In genomic region chr11:96014234-96014633, GRCh38 we compare ENCODE assay signal across 9 cellular contexts.
DNase-seq lines count a peak whose midpoint lies in the region; ATAC-seq, FAIRE-seq and TF ChIP-seq lines count a peak whose summit lies in the region.
"Had no signal": no experiment of that assay in that cellular context is flagged by ENCODE, and none has a peak within 500 bp of the region (broad histone marks: within the 10 kb centered on the region; RNA-seq: fewer than 3 reads in every experiment).

No MANE protein-coding gene starts in this region.

- ATAC-seq in HG02610 (IDR thresholded peaks at IDR 0.05; ENCODE audit: unreplicated experiment) = peak; percentile 57
- ATAC-seq in HG03025 (IDR thresholded peaks at IDR 0.05; ENCODE audit: low FRiP score, unreplicated experiment) = no peak

- no peaks in the 10 kb centered on the region for H3K27me3 Mint-ChIP-seq in Calu3 (ENCODE audit: unreplicated experiment)
- H3K27me3 Mint-ChIP-seq in T-helper 1 cell treated with Interleukin-12 subunit alpha and Interleukin-12 subunit beta and Interleukin-4 antibody, amounts not matched to agents 30 μg/mL and 1 μg/mL, for 36 hours (ENCODE audit: low read depth) = no peaks in the 10 kb centered on the region

- H3K9me3 ChIP-seq in endothelial cell of umbilical vein (replicated peaks; ENCODE audit: control insufficient read depth, insufficient read depth, low read length) (no peaks in the 10 kb centered on the region), left ventricle myocardium inferior (replicated peaks) (no peaks in the 10 kb centered on the region), adrenal gland (replicated peaks in 1 of 3) (no peaks in the 10 kb centered on the region)

- no peak for FAIRE-seq in endothelial cell of umbilical vein (lab: Jason Lieb, UNC)

- peak overlapping the region; percentile 75 for H3K27ac Mint-ChIP-seq in Calu3 (ENCODE audit: unreplicated experiment)
- H3K27ac Mint-ChIP-seq in T-helper 1 cell treated with Interleukin-12 subunit alpha and Interleukin-12 subunit beta and Interleukin-4 antibody, amounts not matched to agents 30 μg/mL and 1 μg/mL, for 36 hours = peak overlapping the region; percentile 67

- TF ChIP-seq CTCF in Calu3 (IDR thresholded peaks at IDR 0.05; ENCODE audit: unreplicated experiment) (no peak), endothelial cell of umbilical vein (IDR thresholded peaks at IDR 0.05; ENCODE audit: extremely low read depth in 1 of 2, insufficient read depth in 1 of 2, low read depth in 1 of 2, low read length in 2 of 2) (no peak), left ventricle myocardium inferior (IDR thresholded peaks at IDR 0.05; ENCODE audit: borderline replicate concordance) (no peak), adrenal gland (IDR thresholded peaks at IDR 0.05) (no peak)

- H3K36me3 ChIP-seq in endothelial cell of umbilical vein (ENCODE audit: control insufficient read depth in 2 of 2, extremely low read depth in 1 of 2, insufficient read depth in 2 of 2, low read length in 2 of 2) (no peaks in the 10 kb centered on the region), left ventricle myocardium inferior (no peaks in the 10 kb centered on the region), adrenal gland (replicated peaks in 1 of 2) (no peaks in the 10 kb centered on the region)

- DNase-seq in Calu3 = peak; percentile 20
- no peak for DNase-seq in endothelial cell of umbilical vein (ENCODE audit: low read depth, low spot score)
- DNase-seq in left ventricle myocardium inferior = no peak
- DNase-seq in NCI-H526 (lab: John Stamatoyannopoulos, UW) = no peak
- no peak for DNase-seq in adrenal gland

- no TSS peak for BruUV-seq in Calu3 (replicated peaks; lab: Mats Ljungman, UMichigan)
- BruUV-seq in endothelial cell of umbilical vein (replicated peaks; lab: Mats Ljungman, UMichigan) = no TSS peak

- H4K20me1 ChIP-seq in endothelial cell of umbilical vein (replicated peaks; ENCODE audit: control insufficient read depth, extremely low read depth, insufficient read depth, low read length) = no peaks in the 10 kb centered on the region

- 73 to 75% (median 74%) methylated on average over 3 of the region's 3 CpGs for WGBS in adrenal gland, 4 donors

- no peaks in the 10 kb centered on the region for H3K9me3 Mint-ChIP-seq in Calu3 (ENCODE audit: low read depth, unreplicated experiment)
- H3K9me3 Mint-ChIP-seq in T-helper 1 cell treated with Interleukin-12 subunit alpha and Interleukin-12 subunit beta and Interleukin-4 antibody, amounts not matched to agents 30 μg/mL and 1 μg/mL, for 36 hours = no peaks in the 10 kb centered on the region

- no peak for TF ChIP-seq POLR2A in endothelial cell of umbilical vein (IDR thresholded peaks at IDR 0.05; ENCODE audit: low read depth, low read length)
- TF ChIP-seq POLR2A in adrenal gland (IDR thresholded peaks at IDR 0.05) = no peak

- H3K36me3 Mint-ChIP-seq in Calu3 (ENCODE audit: insufficient read depth, unreplicated experiment) = peaks cover 4% of the 10 kb centered on the region
- H3K36me3 Mint-ChIP-seq in T-helper 1 cell treated with Interleukin-12 subunit alpha and Interleukin-12 subunit beta and Interleukin-4 antibody, amounts not matched to agents 30 μg/mL and 1 μg/mL, for 36 hours (ENCODE audit: low read depth) = no peaks in the 10 kb centered on the region

- CTCF ChIA-PET in Calu3 (lab: Charles Lee) = interaction anchor here (1.3 kb wide), 1 partner anchor 165 kb away, joined by 4 read pairs; no protein-coding TSS in a partner anchor
- CTCF ChIA-PET in endothelial cell of umbilical vein (lab: Charles Lee) = interaction anchor here (0.8 to 4.3 kb wide), 4 partner anchors 28 to 329 kb away, joined by 3 to 14 read pairs (median 4); partner anchors contain the start of gene MAML2

- H3K4me3 ChIP-seq in endothelial cell of umbilical vein (replicated peaks in 1 of 3; ENCODE audit: insufficient read depth in 1 of 3, low read depth in 1 of 3, low read length in 3 of 3) (no peak overlapping the region), left ventricle myocardium inferior (no peak overlapping the region), adrenal gland (no peak overlapping the region)

- POLR2A ChIA-PET in endothelial cell of umbilical vein (lab: Charles Lee) = no interaction called here

- peaks cover 8% of the 10 kb centered on the region for H3K4me1 ChIP-seq in endothelial cell of umbilical vein (ENCODE audit: control insufficient read depth, extremely low read depth, insufficient read depth, low read length)
- H3K4me1 ChIP-seq in left ventricle myocardium inferior = peaks cover 17% of the 10 kb centered on the region
- H3K4me1 ChIP-seq in adrenal gland (replicated peaks in 1 of 2) = peaks cover 0 to 12% of the 10 kb centered on the region in 2 donors

- no peak overlapping the region for H3K9ac ChIP-seq in endothelial cell of umbilical vein (replicated peaks; ENCODE audit: extremely low read depth, insufficient read depth, low read length)

- H3K4me2 ChIP-seq in endothelial cell of umbilical vein (ENCODE audit: insufficient read depth, low read length) = no peak overlapping the region

- peaks cover 38% of the 10 kb centered on the region for H3K4me1 Mint-ChIP-seq in Calu3 (ENCODE audit: low read depth, unreplicated experiment)
- H3K4me1 Mint-ChIP-seq in T-helper 1 cell treated with Interleukin-12 subunit alpha and Interleukin-12 subunit beta and Interleukin-4 antibody, amounts not matched to agents 30 μg/mL and 1 μg/mL, for 36 hours (ENCODE audit: low read depth) = peaks cover 42% of the 10 kb centered on the region

- H2AFZ ChIP-seq in endothelial cell of umbilical vein (ENCODE audit: low read depth, low read length) = no peak overlapping the region

- H3K27ac ChIP-seq in endothelial cell of umbilical vein (ENCODE audit: insufficient read depth, low read depth, low read length) = no peak overlapping the region
- H3K27ac ChIP-seq in left ventricle myocardium inferior (replicated peaks) = no peak overlapping the region
- no peak overlapping the region for H3K27ac ChIP-seq in adrenal gland
- H3K27ac ChIP-seq: HL-60 had no signal

- intact Hi-C loops in Calu3 (cut with micrococcal nuclease; ENCODE audit: unreplicated experiment) = loop anchor here (5.0 kb wide), 3 partner anchors 38 to 328 kb away; partner anchors contain the start of gene MAML2
- intact Hi-C loops in endothelial cell of umbilical vein (cut with micrococcal nuclease) = loop anchor here (5.0 kb wide), 1 partner anchor 193 kb away; no protein-coding TSS in a partner anchor
- intact Hi-C loops in left ventricle myocardium inferior (cut with micrococcal nuclease) = no loop called here
- intact Hi-C loops in adrenal gland (cut with DNase I) = no loop called here

- no peaks in the 10 kb centered on the region for H3K79me2 ChIP-seq in endothelial cell of umbilical vein (ENCODE audit: control insufficient read depth, insufficient read depth, low read length)

- H3K27me3 ChIP-seq in endothelial cell of umbilical vein (ENCODE audit: control insufficient read depth in 2 of 2, insufficient read depth in 2 of 2, low read length in 2 of 2) = no peaks in the 10 kb centered on the region
- no peaks in the 10 kb centered on the region for H3K27me3 ChIP-seq in left ventricle myocardium inferior (ENCODE audit: low read depth)
- no peaks in the 10 kb centered on the region for H3K27me3 ChIP-seq in adrenal gland

- dilution Hi-C loops in endothelial cell of umbilical vein (cut with MboI; ENCODE audit: extremely low pct_ligation_motif_present, low sequenced_read_pairs) = no loop called here

- no peak overlapping the region for H3K4me3 Mint-ChIP-seq in Calu3 (ENCODE audit: low read depth, unreplicated experiment)
- peak overlapping the region; percentile 53 for H3K4me3 Mint-ChIP-seq in T-helper 1 cell treated with Interleukin-12 subunit alpha and Interleukin-12 subunit beta and Interleukin-4 antibody, amounts not matched to agents 30 μg/mL and 1 μg/mL, for 36 hours

- no peaks in the 10 kb centered on the region for H3K9me1 ChIP-seq in endothelial cell of umbilical vein (replicated peaks; ENCODE audit: control insufficient read depth, extremely low read depth, insufficient read depth, low read length)

TF ChIP-seq in endothelial cell of umbilical vein, 7 proteins besides CTCF, POLR2A, EP300 and RAD21:
- TF ChIP-seq FOS (IDR thresholded peaks at IDR 0.05; ENCODE audit: borderline replicate concordance, insufficient read depth, low read length) (peak; percentile 11), EZH2 (IDR thresholded peaks at IDR 0.05; ENCODE audit: borderline replicate concordance, low read depth, low read length, severe bottlenecking) (no peak), GATA2 (IDR thresholded peaks at IDR 0.05; ENCODE audit: insufficient read depth, insufficient read length, low read depth, low read length) (no peak)

Comparison
In these comparisons a context has a peak if more than half of its experiments do, and no peak if none do; other contexts are left out.
1. intact Hi-C loops: an anchor here in Calu3 (5.0 kb wide) and endothelial cell of umbilical vein (5.0 kb wide); none called in left ventricle myocardium inferior and adrenal gland.